Comparison of ENCODE assay signal across 1 cellular context in the genomic region with DNA sequence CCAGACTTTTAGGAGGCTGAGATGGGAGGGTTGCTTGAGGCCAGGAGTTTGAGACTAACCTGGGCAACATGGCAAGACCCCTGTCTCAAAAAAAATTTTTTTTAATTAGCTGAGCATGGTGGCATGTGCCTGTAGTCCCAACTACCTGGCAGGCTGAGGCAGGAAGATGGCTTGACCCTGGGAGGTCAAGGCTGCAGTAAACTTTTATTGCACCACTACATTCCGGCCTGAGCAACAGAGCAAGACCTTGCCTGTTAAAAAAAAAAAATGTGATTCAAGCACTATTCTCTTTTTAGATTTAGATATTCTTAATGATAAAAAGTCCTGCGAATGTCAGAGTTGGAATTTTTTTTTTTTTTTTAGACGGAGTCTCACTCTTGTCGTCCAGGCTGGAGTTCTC.
TF ChIP-seq lines count a peak whose summit lies in the region.

No MANE protein-coding gene starts in this region.

TF ChIP-seq in HepG2, 621 proteins besides CTCF, POLR2A, EP300 and RAD21 (continued from another document):
- TF ChIP-seq, protein P1, sequence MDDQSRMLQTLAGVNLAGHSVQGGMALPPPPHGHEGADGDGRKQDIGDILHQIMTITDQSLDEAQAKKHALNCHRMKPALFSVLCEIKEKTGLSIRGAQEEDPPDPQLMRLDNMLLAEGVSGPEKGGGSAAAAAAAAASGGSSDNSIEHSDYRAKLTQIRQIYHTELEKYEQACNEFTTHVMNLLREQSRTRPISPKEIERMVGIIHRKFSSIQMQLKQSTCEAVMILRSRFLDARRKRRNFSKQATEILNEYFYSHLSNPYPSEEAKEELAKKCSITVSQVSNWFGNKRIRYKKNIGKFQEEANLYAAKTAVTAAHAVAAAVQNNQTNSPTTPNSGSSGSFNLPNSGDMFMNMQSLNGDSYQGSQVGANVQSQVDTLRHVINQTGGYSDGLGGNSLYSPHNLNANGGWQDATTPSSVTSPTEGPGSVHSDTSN (CRISPR knock-in tag; IDR thresholded peaks at IDR 0.05; ENCODE audit: borderline replicate concordance), result no peak
- TF ChIP-seq SNAI1 (CRISPR knock-in tag; IDR thresholded peaks at IDR 0.05; ENCODE audit: borderline replicate concordance) (no peak), NR2F6 (IDR thresholded peaks at IDR 0.05) (0 out of 2 replicates have a peak, but pooled peaks have one; percentile 12), NR2F6 (CRISPR knock-in tag; IDR thresholded peaks at IDR 0.05) (no peak), RBAK (CRISPR knock-in tag; IDR thresholded peaks at IDR 0.05) (no peak), WIZ (CRISPR knock-in tag; IDR thresholded peaks at IDR 0.05) (no peak), TARDBP (CRISPR knock-in tag; IDR thresholded peaks at IDR 0.05) (no peak)
- TF ChIP-seq, protein P2, sequence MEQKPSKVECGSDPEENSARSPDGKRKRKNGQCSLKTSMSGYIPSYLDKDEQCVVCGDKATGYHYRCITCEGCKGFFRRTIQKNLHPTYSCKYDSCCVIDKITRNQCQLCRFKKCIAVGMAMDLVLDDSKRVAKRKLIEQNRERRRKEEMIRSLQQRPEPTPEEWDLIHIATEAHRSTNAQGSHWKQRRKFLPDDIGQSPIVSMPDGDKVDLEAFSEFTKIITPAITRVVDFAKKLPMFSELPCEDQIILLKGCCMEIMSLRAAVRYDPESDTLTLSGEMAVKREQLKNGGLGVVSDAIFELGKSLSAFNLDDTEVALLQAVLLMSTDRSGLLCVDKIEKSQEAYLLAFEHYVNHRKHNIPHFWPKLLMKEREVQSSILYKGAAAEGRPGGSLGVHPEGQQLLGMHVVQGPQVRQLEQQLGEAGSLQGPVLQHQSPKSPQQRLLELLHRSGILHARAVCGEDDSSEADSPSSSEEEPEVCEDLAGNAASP (CRISPR knock-in tag; IDR thresholded peaks at IDR 0.05; ENCODE audit: borderline replicate concordance), result no peak
